ENCODE assay signal across 34 cellular contexts in the genomic region with DNA sequence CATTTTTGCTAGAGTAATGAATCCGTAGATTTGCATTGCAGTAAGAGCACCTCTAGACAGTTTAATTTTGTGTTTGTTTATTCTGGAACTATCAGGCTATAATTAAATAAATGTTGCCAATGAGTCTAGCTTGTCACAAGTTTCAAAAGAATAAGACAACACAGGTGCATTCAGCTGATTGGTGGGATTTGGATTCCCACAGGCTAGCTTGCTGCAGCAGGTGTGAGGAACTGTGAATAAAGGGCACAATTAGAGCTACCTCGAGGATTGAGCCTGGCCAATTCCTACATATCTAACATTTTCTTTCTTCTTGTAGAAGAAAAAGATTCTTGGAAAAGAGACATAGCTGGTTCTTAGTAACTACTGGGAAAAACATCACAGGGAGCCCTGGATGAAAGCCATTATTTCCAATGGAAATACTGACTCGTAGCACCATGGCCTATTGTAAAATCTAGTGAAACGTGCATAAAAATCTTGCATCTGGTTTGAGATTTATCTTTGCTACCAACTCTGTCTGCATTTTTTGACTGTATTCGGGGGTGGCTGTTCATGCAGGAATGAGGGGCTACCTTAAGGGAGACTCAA.
"Had no signal": no experiment of that assay in that cellular context is flagged by ENCODE, and none has a peak within 500 bp of the region (broad histone marks: within the 10 kb centered on the region; RNA-seq: fewer than 3 reads in every experiment).

No MANE protein-coding gene starts in this region.

- DNase-seq: activated CD4-positive, alpha-beta memory T cell treated with anti-CD3 and anti-CD28 coated beads for 36 hours; activated CD4-positive, alpha-beta T cell treated with anti-CD3 and anti-CD28 coated beads for 4 hours; activated CD4-positive, alpha-beta T cell treated with anti-CD3 and anti-CD28 coated beads, Interleukin-2, amount 50 U/mL, for 1 hour; activated CD4-positive, CD25-positive, alpha-beta regulatory T cell treated with anti-CD3 and anti-CD28 coated beads, Interleukin-2, amount 50 U/mL, for 72 hours; activated CD8-positive, alpha-beta memory T cell treated with anti-CD3 and anti-CD28 coated beads for 24 hours; activated CD8-positive, alpha-beta memory T cell treated with anti-CD3 and anti-CD28 coated beads, Interleukin-2, amount 10 ng/mL, durations not matched to agents 7 days and 5 days; activated CD8-positive, alpha-beta memory T cell treated with anti-CD3 and anti-CD28 coated beads, Interleukin-2, amount 50 U/mL, for 48 hours; activated effector memory CD4-positive, alpha-beta T cell treated with Interleukin-2 at 50 U/mL for 16 hours; activated naive CD4-positive, alpha-beta T cell treated with anti-CD3 and anti-CD28 coated beads, Interleukin-2, amount 10 ng/mL, durations not matched to agents 7 days and 5 days; activated naive CD8-positive, alpha-beta T cell treated with anti-CD3 and anti-CD28 coated beads, Interleukin-2, amount 50 U/mL, for 24 hours; activated T-cell treated with anti-CD3 and anti-CD28 coated beads, Interleukin-2, amount 50 U/mL, for 48 hours; anterior cingulate cortex; brain microvascular endothelial cell; central memory CD4-positive, alpha-beta T cell; Karpas-422; NCI-H1048; NCI-H1417; NCI-H146; NCI-H187; NCI-H2029 treated with DMSO at 0.1 percent for 48 hours; NCI-H2171 treated with DMSO at 0.1 percent for 48 hours; NCI-H2227 treated with DMSO at 0.1 percent for 48 hours; NCI-H446; NCI-H524; NCI-H82; NK-92 treated with Interleukin-12 subunit alpha and Interleukin-12 subunit beta, amount 100 ng/mL, for 24 hours; PC-3; Peyer's patch; RPMI8226; SHP77 treated with DMSO at 0.1 percent for 48 hours; SK-N-SH had no signal

- H3K4me1 ChIP-seq: Peyer's patch had no signal

- H3K27me3 ChIP-seq: brain microvascular endothelial cell, Peyer's patch, SJSA1 had no signal

- ATAC-seq: activated CD8-positive, alpha-beta memory T cell treated with anti-CD3 and anti-CD28 coated beads, Interleukin-2, amount 10 ng/mL, durations not matched to agents 7 days and 5 days; activated naive CD8-positive, alpha-beta T cell treated with anti-CD3 and anti-CD28 coated beads, Interleukin-2, amount 50 U/mL, for 24 hours; K562; PC-3; WTC11 had no signal

- H3K9ac ChIP-seq: SK-N-SH had no signal

- H3K4me3 ChIP-seq: K562, Peyer's patch, SJSA1 had no signal

- H3K36me3 ChIP-seq: brain microvascular endothelial cell, Peyer's patch, SJSA1 had no signal

- H3K9me3 ChIP-seq: Peyer's patch, SJSA1, SK-N-SH had no signal

- H3K27ac ChIP-seq: brain microvascular endothelial cell, Peyer's patch, SJSA1 had no signal
